35 cellular contexts compared by ENCODE assay signal in the genomic region with DNA sequence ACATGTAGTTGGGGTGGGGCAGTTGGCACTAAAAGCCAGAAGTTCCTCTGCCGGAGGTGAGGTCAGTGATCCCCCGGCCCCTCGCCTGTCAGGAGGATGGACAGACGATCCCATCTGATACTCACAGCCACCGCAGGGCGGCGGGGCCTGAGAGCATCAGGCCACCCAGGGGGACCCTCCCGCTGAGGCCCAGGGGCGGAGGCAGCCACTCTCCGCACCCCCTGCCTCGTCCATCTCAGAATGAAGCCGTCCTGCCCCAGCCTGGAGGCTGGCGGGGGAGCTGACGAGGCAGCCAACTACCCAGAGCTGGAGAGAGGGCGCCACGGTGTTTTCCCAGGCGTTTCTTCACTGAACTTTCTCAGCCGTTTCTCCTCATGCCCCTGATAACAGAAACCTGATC. TPM values are rescaled to one million over a fixed set of nuclear protein-coding genes. Genes with fewer than 3 reads are reported as not detected.
DNase-seq lines count a peak whose midpoint lies in the region; ATAC-seq, FAIRE-seq and TF ChIP-seq lines count a peak whose summit lies in the region.
"Had no signal": no experiment of that assay in that cellular context is flagged by ENCODE, and none has a peak within 500 bp of the region (broad histone marks: within the 10 kb centered on the region; RNA-seq: fewer than 3 reads in every experiment).

No MANE protein-coding gene starts in this region.

- H3K4me3 Mint-ChIP-seq in nephron progenitor cell (peak overlapping the region; percentile 23), endothelial cell (ENCODE audit: unreplicated experiment) (no peak overlapping the region)
- H3K4me3 Mint-ChIP-seq: activated CD4-positive, alpha-beta T cell treated with anti-CD3 and anti-CD28 coated beads, Interleukin-2, amount 10 ng/mL, durations not matched to agents 24 days and 14 days; activated naive CD8-positive, alpha-beta T cell treated with anti-CD3 and anti-CD28 coated beads, Interleukin-2, amount 50 U/mL, for 24 hours; activated T-cell treated with anti-CD3 and anti-CD28 coated beads, Interleukin-2, amount 50 U/mL, for 4 hours; central memory CD8-positive, alpha-beta T cell; natural killer cell had no signal

- H3K4me2 ChIP-seq in GM12878 (ENCODE audit: control insufficient read depth, insufficient read depth) = no peak overlapping the region

- CTCF ChIA-PET in A673 (lab: Charles Lee) = no interaction called here
- CTCF ChIA-PET in HEK293 (lab: Yijun Ruan, JAX) = interaction anchor here (0.9 kb wide), 1 partner anchor 22 kb away, joined by 3 read pairs; no protein-coding TSS in a partner anchor
- CTCF ChIA-PET in GM12878 (lab: Yijun Ruan, JAX) = no interaction called here

- TF ChIP-seq POLR2A in GM12878 (IDR thresholded peaks at IDR 0.05; ENCODE audit: low read depth, low read length) (no peak), breast epithelium (IDR thresholded peaks at IDR 0.05) (no peak)

- POLR2A ChIA-PET in A673 (lab: Charles Lee; ENCODE audit: low non-redundant PET) = no interaction called here
- POLR2A ChIA-PET in HEK293 (lab: Yijun Ruan, JAX) = no interaction called here
- POLR2A ChIA-PET in GM12878 (lab: Charles Lee) = no interaction called here

- H3K4me1 Mint-ChIP-seq in nephron progenitor cell (peaks cover 64% of the 10 kb centered on the region), endothelial cell (ENCODE audit: unreplicated experiment) (peaks cover 4% of the 10 kb centered on the region)
- H3K4me1 Mint-ChIP-seq: activated CD4-positive, alpha-beta T cell treated with anti-CD3 and anti-CD28 coated beads, Interleukin-2, amount 10 ng/mL, durations not matched to agents 24 days and 14 days; activated naive CD8-positive, alpha-beta T cell treated with anti-CD3 and anti-CD28 coated beads, Interleukin-2, amount 50 U/mL, for 24 hours; central memory CD8-positive, alpha-beta T cell; natural killer cell had no signal

- no TSS peak for BruUV-seq in A673 (replicated peaks; lab: Mats Ljungman, UMichigan)
- no TSS peak for BruUV-seq in GM12878 (replicated peaks; lab: Mats Ljungman, UMichigan)

- intact Hi-C loops in A673 (cut with micrococcal nuclease; ENCODE audit: unreplicated experiment) (no loop called here), GM12878 (cut with micrococcal nuclease; ENCODE audit: unreplicated experiment) (no loop called here), breast epithelium (cut with DNase I; ENCODE audit: low total_unique reads) (no loop called here)

- H3K27ac ChIP-seq in A673 (ENCODE audit: low read depth, low read length, poor library complexity, severe bottlenecking) = no peak overlapping the region
- no peak overlapping the region for H3K27ac ChIP-seq in HEK293 (ENCODE audit: extremely low read depth, low read depth, low read length)
- H3K27ac ChIP-seq in GM12878 (ENCODE audit: control insufficient read depth, insufficient read depth) = no peak overlapping the region
- no peak overlapping the region for H3K27ac ChIP-seq in breast epithelium
- H3K27ac ChIP-seq: C4-2B, parathyroid adenoma, spleen, transverse colon, WERI-Rb-1 had no signal

- no peak for TF ChIP-seq EP300 in GM12878 (IDR thresholded peaks at IDR 0.05; ENCODE audit: borderline replicate concordance in 1 of 2, control insufficient read depth in 1 of 2, low read depth in 2 of 2, low read length in 2 of 2)

- in situ Hi-C loops in GM12878 (cut with MboI) = no loop called here

- TF ChIP-seq CTCF in A673 (conservative IDR thresholded peaks at IDR 0.05; ENCODE audit: low read depth, low read length) (no peak), HEK293 (tag by site-specific recombination; IDR thresholded peaks at IDR 0.05) (no peak; the same call in 1 of the 2 replicates), GM12878 (IDR thresholded peaks at IDR 0.05 in 2 of 3, conservative IDR thresholded peaks at IDR 0.05 in 1 of 3; ENCODE audit: control insufficient read depth in 2 of 3, extremely low read depth in 1 of 3, insufficient read depth in 1 of 3, low read depth in 3 of 3, low read length in 3 of 3) (no peak), nephron progenitor cell (IDR thresholded peaks at IDR 0.05) (peak; percentile 12), breast epithelium (IDR thresholded peaks at IDR 0.05) (no peak), endothelial cell (IDR thresholded peaks at IDR 0.05; ENCODE audit: unreplicated experiment) (no peak)

- H3K79me2 ChIP-seq in GM12878 (ENCODE audit: control insufficient read depth, insufficient read depth, low read length) = no peaks in the 10 kb centered on the region
- H3K79me2 ChIP-seq: parathyroid adenoma had no signal

- DNase-seq in A673 (ENCODE audit: low spot score) (peak; percentile 30), GM12878 (ENCODE audit: low read depth, low spot score) (no peak), nephron progenitor cell (peak; percentile 77), breast epithelium (ENCODE audit: low spot score in 2 of 2) (no peak), globus pallidus (ENCODE audit: low spot score) (no peak), endothelial cell (ENCODE audit: low spot score) (no peak)
- DNase-seq: activated CD4-positive, alpha-beta T cell treated with anti-CD3 and anti-CD28 coated beads, Interleukin-2, amount 10 ng/mL, durations not matched to agents 24 days and 14 days; activated gamma-delta T cell treated with Interleukin-2 at 50 U/mL for 16 hours; activated naive CD8-positive, alpha-beta T cell treated with anti-CD3 and anti-CD28 coated beads, Interleukin-2, amount 50 U/mL, for 24 hours; activated T-cell treated with anti-CD3 and anti-CD28 coated beads, Interleukin-2, amount 50 U/mL, for 4 hours; midbrain; natural killer cell; NCI-H2081 treated with DMSO at 0.1 percent for 48 hours; NCI-H345; NCI-H774; Right ventricle myocardium superior; spleen; SW 1271; T-helper 9 cell; transverse colon; WERI-Rb-1 had no signal

- no peak overlapping the region for H2AFZ ChIP-seq in GM12878 (ENCODE audit: control insufficient read depth, low read depth, low read length)
- H2AFZ ChIP-seq: parathyroid adenoma had no signal

- no peaks in the 10 kb centered on the region for H4K20me1 ChIP-seq in GM12878 (ENCODE audit: control insufficient read depth, insufficient read depth)

- H3K9me3 Mint-ChIP-seq in nephron progenitor cell = no peaks in the 10 kb centered on the region
- no peaks in the 10 kb centered on the region for H3K9me3 Mint-ChIP-seq in endothelial cell (ENCODE audit: unreplicated experiment)
- H3K9me3 Mint-ChIP-seq: activated CD4-positive, alpha-beta T cell treated with anti-CD3 and anti-CD28 coated beads, Interleukin-2, amount 10 ng/mL, durations not matched to agents 24 days and 14 days; activated naive CD8-positive, alpha-beta T cell treated with anti-CD3 and anti-CD28 coated beads, Interleukin-2, amount 50 U/mL, for 24 hours; activated T-cell treated with anti-CD3 and anti-CD28 coated beads, Interleukin-2, amount 50 U/mL, for 4 hours; central memory CD8-positive, alpha-beta T cell; natural killer cell had no signal

- H3K27me3 ChIP-seq in A673 (replicated peaks; ENCODE audit: insufficient read depth, low read depth, low read length, poor library complexity) (no peaks in the 10 kb centered on the region), GM12878 (replicated peaks in 1 of 2; ENCODE audit: control insufficient read depth in 2 of 2, insufficient read depth in 2 of 2, low read length in 1 of 2) (no peaks in the 10 kb centered on the region; a peak in 1 of 4 replicates), breast epithelium (peaks cover 0 to 57% of the 10 kb centered on the region in 2 donors)

- H3K27me3 Mint-ChIP-seq in nephron progenitor cell (ENCODE audit: low read depth, poor library complexity) = peaks cover 23% of the 10 kb centered on the region
- peaks cover 7% of the 10 kb centered on the region for H3K27me3 Mint-ChIP-seq in endothelial cell (ENCODE audit: unreplicated experiment)
- H3K27me3 Mint-ChIP-seq: activated CD4-positive, alpha-beta T cell treated with anti-CD3 and anti-CD28 coated beads, Interleukin-2, amount 10 ng/mL, durations not matched to agents 24 days and 14 days had no signal

- peaks cover 16% of the 10 kb centered on the region for H3K4me1 ChIP-seq in A673 (ENCODE audit: insufficient read depth, low read length, poor library complexity, severe bottlenecking)
- no peaks in the 10 kb centered on the region for H3K4me1 ChIP-seq in HEK293 (ENCODE audit: control insufficient read depth, insufficient read depth, low read length)
- H3K4me1 ChIP-seq in GM12878 (ENCODE audit: control insufficient read depth, insufficient read depth, low read length) = no peaks in the 10 kb centered on the region
- no peaks in the 10 kb centered on the region for H3K4me1 ChIP-seq in breast epithelium
- H3K4me1 ChIP-seq: parathyroid adenoma, transverse colon had no signal

- no peak for TF ChIP-seq RAD21 in GM12878 (IDR thresholded peaks at IDR 0.05; ENCODE audit: insufficient read depth, low read depth, low read length)

- ATAC-seq in GM12878 (peak; percentile 41), GM18868 (IDR thresholded peaks at IDR 0.05; ENCODE audit: unreplicated experiment) (no peak)
- ATAC-seq: activated naive CD8-positive, alpha-beta T cell treated with anti-CD3 and anti-CD28 coated beads, Interleukin-2, amount 50 U/mL, for 24 hours; activated T-cell treated with anti-CD3 and anti-CD28 coated beads, Interleukin-2, amount 50 U/mL, for 4 hours; natural killer cell; right cardiac atrium had no signal

- SMC1A ChIA-PET in GM12878 (lab: Charles Lee; ENCODE audit: uncharacterized antibody, unreplicated experiment) = no interaction called here

- WGBS in GM12878 (ENCODE audit: insufficient coverage, insufficient replicate concordance, low lambda C conversion rate, missing lambda C conversion rate) = 31% methylated on average over 18 of the region's 18 CpGs

- RAD21 ChIA-PET in GM12878 (lab: Charles Lee; ENCODE audit: unreplicated experiment) = no interaction called here

- H3K4me3 ChIP-seq in A673 (ENCODE audit: low read depth, low read length, poor library complexity, severe bottlenecking) (no peak overlapping the region), HEK293 (ENCODE audit: low read depth, low read length) (no peak overlapping the region), GM12878 (no peak overlapping the region), breast epithelium (no peak overlapping the region)
- H3K4me3 ChIP-seq: spleen, transverse colon had no signal

- no peak for FAIRE-seq in GM12878 (lab: Jason Lieb, UNC)
- FAIRE-seq: endothelial cell of umbilical vein, GM12892, keratinocyte had no signal

- no peak overlapping the region for H3K27ac Mint-ChIP-seq in nephron progenitor cell
- no peak overlapping the region for H3K27ac Mint-ChIP-seq in endothelial cell (ENCODE audit: unreplicated experiment)
- H3K27ac Mint-ChIP-seq: activated CD4-positive, alpha-beta T cell treated with anti-CD3 and anti-CD28 coated beads, Interleukin-2, amount 10 ng/mL, durations not matched to agents 24 days and 14 days; activated naive CD8-positive, alpha-beta T cell treated with anti-CD3 and anti-CD28 coated beads, Interleukin-2, amount 50 U/mL, for 24 hours; natural killer cell had no signal

- no peaks in the 10 kb centered on the region for H3K9me3 ChIP-seq in A673 (ENCODE audit: low read depth, low read length, poor library complexity, severe bottlenecking)
- H3K9me3 ChIP-seq in HEK293 (ENCODE audit: control insufficient read depth, insufficient read depth, low read depth, low read length) = no peaks in the 10 kb centered on the region
- no peaks in the 10 kb centered on the region for H3K9me3 ChIP-seq in GM12878 (replicated peaks; ENCODE audit: control insufficient read depth, insufficient read depth, low read length)
- no peaks in the 10 kb centered on the region for H3K9me3 ChIP-seq in breast epithelium
- H3K9me3 ChIP-seq: spleen, transverse colon had no signal

- H3K36me3 Mint-ChIP-seq in nephron progenitor cell (ENCODE audit: low read depth) (no peaks in the 10 kb centered on the region), endothelial cell (ENCODE audit: low read depth, unreplicated experiment) (peaks cover 4% of the 10 kb centered on the region)
- H3K36me3 Mint-ChIP-seq: natural killer cell had no signal

- H3K9ac ChIP-seq in GM12878 (ENCODE audit: control insufficient read depth, insufficient read depth, low read length) = no peak overlapping the region
- H3K9ac ChIP-seq: parathyroid adenoma had no signal

- no peaks in the 10 kb centered on the region for H3K36me3 ChIP-seq in A673 (ENCODE audit: insufficient read depth, low read length, poor library complexity, severe bottlenecking)
- no peaks in the 10 kb centered on the region for H3K36me3 ChIP-seq in HEK293 (ENCODE audit: control insufficient read depth in 2 of 2, insufficient read depth in 1 of 2, low read length in 2 of 2)
- no peaks in the 10 kb centered on the region for H3K36me3 ChIP-seq in GM12878 (ENCODE audit: control insufficient read depth in 2 of 2, insufficient read depth in 2 of 2, low read length in 1 of 2)
- no peaks in the 10 kb centered on the region for H3K36me3 ChIP-seq in breast epithelium
- H3K36me3 ChIP-seq: spleen, transverse colon, WERI-Rb-1 had no signal

RNA-seq across cellular contexts. Expression of gene TPSD1, which starts 22.6 kb away (rescaled TPM):
- total RNA-seq in A673 (2021) (1.7 and 2.3 TPM in 2 replicates), GM12878 (2014; rRNA removed) (not detected in 2 replicates), GM12878 (2014; rRNA removed; fragmentation: Illumina TruSeq; extraction: Trizol) (not detected in 2 replicates), GM12878 (2021) (not detected in 2 replicates), breast epithelium (1 to 10 TPM; 1.6 to 5.9 (median 2.0) TPM), endothelial cell (ENCODE audit: unreplicated experiment) (not detected)
- not detected in 2 replicates for total RNA-seq in GM12878 (2013; cell fraction: nucleolus; rRNA removed)
- not detected for polyA plus RNA-seq in GM12878 (2011; ENCODE audit: low read depth)
- polyA plus RNA-seq in GM12878 (2011; rRNA removed) (not detected in 2 replicates), GM12878 (2014; fragmentation: Illumina TruSeq; extraction: Trizol) (not detected in 2 replicates), GM12878 (2014; fragmentation: Nextera tagmentation; extraction: Ambion mirVana) (not detected), GM12878 (2014; rRNA removed) (not detected in 2 replicates), GM12878 (2016; fragmentation: Nextera tagmentation; extraction: Ambion mirVana) (not detected)
- not detected in 2 replicates for polyA plus RNA-seq in GM12878 (2011; cell fraction: cytosol; rRNA removed)
- not detected in 2 replicates for polyA plus RNA-seq in GM12878 (2011; cell fraction: nucleus; rRNA removed)
- polyA plus RNA-seq in GM12878 (2012) = not detected in 2 replicates
- not detected in 2 replicates for polyA minus RNA-seq in GM12878 (2011; rRNA and poly(A)+ RNA removed)
- not detected in 2 replicates for polyA minus RNA-seq in GM12878 (2011; cell fraction: cytosol; rRNA and poly(A)+ RNA removed)
- polyA minus RNA-seq in GM12878 (2011; cell fraction: nucleus; rRNA and poly(A)+ RNA removed) = not detected in 2 replicates
- total RNA-seq: activated CD4-positive, alpha-beta T cell treated with anti-CD3 and anti-CD28 coated beads, Interleukin-2, amount 10 ng/mL, durations not matched to agents 24 days and 14 days; dermis microvascular lymphatic vessel endothelial cell; endothelial cell of umbilical vein; fibroblast of lung; glomerular endothelial cell; H4; M059J had no signal
- polyA plus RNA-seq: endothelial cell of umbilical vein, fibroblast of lung, keratinocyte had no signal

RNA-seq across cellular contexts. Expression of gene UBE2I, which starts 31.0 kb away (rescaled TPM):
- total RNA-seq in A673 (2021) = 348 and 361 TPM in 2 replicates
- 139 and 148 TPM in 2 replicates for total RNA-seq in GM12878 (2013; cell fraction: nucleolus; rRNA removed)
- 65.2 and 69.3 TPM in 2 replicates for total RNA-seq in GM12878 (2014; rRNA removed)
- total RNA-seq in GM12878 (2014; rRNA removed; fragmentation: Illumina TruSeq; extraction: Trizol) = 92.2 and 104 TPM in 2 replicates
- 180 and 210 TPM in 2 replicates for total RNA-seq in GM12878 (2021)
- 82.4 TPM for polyA plus RNA-seq in GM12878 (2011; ENCODE audit: low read depth)
- 181 and 188 TPM in 2 replicates for polyA plus RNA-seq in GM12878 (2011; rRNA removed)
- 110 and 129 TPM in 2 replicates for polyA plus RNA-seq in GM12878 (2011; cell fraction: cytosol; rRNA removed)
- 167 and 229 TPM in 2 replicates for polyA plus RNA-seq in GM12878 (2011; cell fraction: nucleus; rRNA removed)
- polyA plus RNA-seq in GM12878 (2012) = 115 and 125 TPM in 2 replicates
- polyA plus RNA-seq in GM12878 (2014; fragmentation: Illumina TruSeq; extraction: Trizol) = 243 and 265 TPM in 2 replicates
- polyA plus RNA-seq in GM12878 (2014; fragmentation: Nextera tagmentation; extraction: Ambion mirVana) = 10 to 100 TPM; 47.5 to 51.5 TPM
- polyA plus RNA-seq in GM12878 (2014; rRNA removed) = 203 and 205 TPM in 2 replicates
- 100 to 1,000 TPM; 200 to 204 TPM for polyA plus RNA-seq in GM12878 (2016; fragmentation: Nextera tagmentation; extraction: Ambion mirVana)
- 94.4 and 94.6 TPM in 2 replicates for polyA minus RNA-seq in GM12878 (2011; rRNA and poly(A)+ RNA removed)
- 48.2 and 58.6 TPM in 2 replicates for polyA minus RNA-seq in GM12878 (2011; cell fraction: cytosol; rRNA and poly(A)+ RNA removed)
- polyA minus RNA-seq in GM12878 (2011; cell fraction: nucleus; rRNA and poly(A)+ RNA removed) = 56.3 and 111 TPM in 2 replicates
- total RNA-seq in breast epithelium = 10 to 100 TPM; 52.5 to 67.8 (median 62.2) TPM
- 167 TPM for total RNA-seq in endothelial cell (ENCODE audit: unreplicated experiment)

RNA-seq across cellular contexts. Expression of gene TPSAB1, which starts 38.0 kb away (rescaled TPM):
- total RNA-seq in A673 (2021) (19.5 and 22.9 TPM in 2 replicates), GM12878 (2014; rRNA removed) (not detected in 2 replicates), GM12878 (2014; rRNA removed; fragmentation: Illumina TruSeq; extraction: Trizol) (not detected in 2 replicates), GM12878 (2021) (not detected in 2 replicates), breast epithelium (100 to 1,000 TPM in 1 of 3 donors, 10 to 100 TPM in 1, 1 to 10 TPM in 1; 5.9 to 156 (median 19.8) TPM), endothelial cell (ENCODE audit: unreplicated experiment) (not detected)
- not detected in 2 replicates for total RNA-seq in GM12878 (2013; cell fraction: nucleolus; rRNA removed)
- polyA plus RNA-seq in GM12878 (2011; ENCODE audit: low read depth) = not detected
- polyA plus RNA-seq in GM12878 (2011; rRNA removed) (not detected in 2 replicates), GM12878 (2014; fragmentation: Illumina TruSeq; extraction: Trizol) (0.06 TPM in 1 of 2 replicates, not detected in the other), GM12878 (2014; fragmentation: Nextera tagmentation; extraction: Ambion mirVana) (not detected), GM12878 (2014; rRNA removed) (not detected in 2 replicates), GM12878 (2016; fragmentation: Nextera tagmentation; extraction: Ambion mirVana) (not detected)
- polyA plus RNA-seq in GM12878 (2011; cell fraction: cytosol; rRNA removed) = not detected in 2 replicates
- not detected in 2 replicates for polyA plus RNA-seq in GM12878 (2011; cell fraction: nucleus; rRNA removed)
- polyA plus RNA-seq in GM12878 (2012) = not detected in 2 replicates
- not detected in 2 replicates for polyA minus RNA-seq in GM12878 (2011; rRNA and poly(A)+ RNA removed)
- polyA minus RNA-seq in GM12878 (2011; cell fraction: cytosol; rRNA and poly(A)+ RNA removed) = not detected in 2 replicates
- not detected in 2 replicates for polyA minus RNA-seq in GM12878 (2011; cell fraction: nucleus; rRNA and poly(A)+ RNA removed)
- total RNA-seq: activated CD4-positive, alpha-beta T cell treated with anti-CD3 and anti-CD28 coated beads, Interleukin-2, amount 10 ng/mL, durations not matched to agents 24 days and 14 days; dermis microvascular lymphatic vessel endothelial cell; endothelial cell of umbilical vein; fibroblast of lung; glomerular endothelial cell; H4; M059J had no signal
- polyA plus RNA-seq: endothelial cell of umbilical vein, fibroblast of lung, keratinocyte had no signal

RNA-seq across cellular contexts. Expression of gene TPSB2, which starts 48.5 kb away (rescaled TPM):
- total RNA-seq in A673 (2021) (9.6 and 16.7 TPM in 2 replicates), GM12878 (2014; rRNA removed) (not detected in 2 replicates), GM12878 (2014; rRNA removed; fragmentation: Illumina TruSeq; extraction: Trizol) (not detected in 2 replicates), GM12878 (2021) (0.19 TPM in 1 of 2 replicates, not detected in the other), breast epithelium (100 to 1,000 TPM in 1 of 3 donors, 10 to 100 TPM in 1, 1 to 10 TPM in 1; 5.6 to 195 (median 22.4) TPM), endothelial cell (ENCODE audit: unreplicated experiment) (not detected)
- total RNA-seq in GM12878 (2013; cell fraction: nucleolus; rRNA removed) = not detected in 2 replicates
- not detected for polyA plus RNA-seq in GM12878 (2011; ENCODE audit: low read depth)
- polyA plus RNA-seq in GM12878 (2011; rRNA removed) (not detected in 2 replicates), GM12878 (2014; fragmentation: Illumina TruSeq; extraction: Trizol) (not detected in 2 replicates), GM12878 (2014; fragmentation: Nextera tagmentation; extraction: Ambion mirVana) (not detected), GM12878 (2014; rRNA removed) (not detected in 2 replicates), GM12878 (2016; fragmentation: Nextera tagmentation; extraction: Ambion mirVana) (not detected)
- not detected in 2 replicates for polyA plus RNA-seq in GM12878 (2011; cell fraction: cytosol; rRNA removed)
- not detected in 2 replicates for polyA plus RNA-seq in GM12878 (2011; cell fraction: nucleus; rRNA removed)
- polyA plus RNA-seq in GM12878 (2012) = not detected in 2 replicates
- not detected in 2 replicates for polyA minus RNA-seq in GM12878 (2011; rRNA and poly(A)+ RNA removed)
- polyA minus RNA-seq in GM12878 (2011; cell fraction: cytosol; rRNA and poly(A)+ RNA removed) = not detected in 2 replicates
- not detected in 2 replicates for polyA minus RNA-seq in GM12878 (2011; cell fraction: nucleus; rRNA and poly(A)+ RNA removed)
- total RNA-seq: activated CD4-positive, alpha-beta T cell treated with anti-CD3 and anti-CD28 coated beads, Interleukin-2, amount 10 ng/mL, durations not matched to agents 24 days and 14 days; dermis microvascular lymphatic vessel endothelial cell; endothelial cell of umbilical vein; fibroblast of lung; glomerular endothelial cell; M059J had no signal
- polyA plus RNA-seq: endothelial cell of umbilical vein, fibroblast of lung, keratinocyte had no signal

RNA-seq across cellular contexts. Expression of gene TPSG1, which starts 53.4 kb away (rescaled TPM):
- total RNA-seq in A673 (2021) (not detected in 2 replicates), GM12878 (2014; rRNA removed) (not detected in 2 replicates), GM12878 (2014; rRNA removed; fragmentation: Illumina TruSeq; extraction: Trizol) (not detected in 2 replicates), GM12878 (2021) (not detected in 2 replicates), breast epithelium (1 to 10 TPM in 1 of 3 donors, under 1 TPM in 1, not detected in 1; 0.73 to 1.8 TPM), endothelial cell (ENCODE audit: unreplicated experiment) (not detected)
- total RNA-seq in GM12878 (2013; cell fraction: nucleolus; rRNA removed) = not detected in 2 replicates
- polyA plus RNA-seq in GM12878 (2011; ENCODE audit: low read depth) = not detected
- polyA plus RNA-seq in GM12878 (2011; rRNA removed) (not detected in 2 replicates), GM12878 (2014; fragmentation: Illumina TruSeq; extraction: Trizol) (not detected in 2 replicates), GM12878 (2014; fragmentation: Nextera tagmentation; extraction: Ambion mirVana) (not detected), GM12878 (2014; rRNA removed) (not detected in 2 replicates), GM12878 (2016; fragmentation: Nextera tagmentation; extraction: Ambion mirVana) (not detected)
- not detected in 2 replicates for polyA plus RNA-seq in GM12878 (2011; cell fraction: cytosol; rRNA removed)
- not detected in 2 replicates for polyA plus RNA-seq in GM12878 (2011; cell fraction: nucleus; rRNA removed)
- polyA plus RNA-seq in GM12878 (2012) = not detected in 2 replicates
- polyA minus RNA-seq in GM12878 (2011; rRNA and poly(A)+ RNA removed) = not detected in 2 replicates
- not detected in 2 replicates for polyA minus RNA-seq in GM12878 (2011; cell fraction: cytosol; rRNA and poly(A)+ RNA removed)
- polyA minus RNA-seq in GM12878 (2011; cell fraction: nucleus; rRNA and poly(A)+ RNA removed) = not detected in 2 replicates
- total RNA-seq: activated CD4-positive, alpha-beta T cell treated with anti-CD3 and anti-CD28 coated beads, Interleukin-2, amount 10 ng/mL, durations not matched to agents 24 days and 14 days; activated T-cell treated with anti-CD3 and anti-CD28 coated beads, Interleukin-2, amount 50 U/mL, for 4 hours; dermis microvascular lymphatic vessel endothelial cell; endothelial cell of umbilical vein; fibroblast of lung; glomerular endothelial cell; M059J had no signal
- polyA plus RNA-seq: endothelial cell of umbilical vein, fibroblast of lung, keratinocyte, right cardiac atrium, spleen had no signal

Comparison
In these comparisons a context has a peak if more than half of its experiments do, and no peak if none do; other contexts are left out.
1. DNase-seq: peak in A673 (single experiment) and nephron progenitor cell (single experiment); none in GM12878 (single experiment), breast epithelium (0 of 2), globus pallidus (single experiment) and endothelial cell (single experiment).